Comparison of ENCODE assay signal across 1 cellular context in genomic region chr19:55176116-55176515, GRCh38.
TF ChIP-seq lines count a peak whose summit lies in the region.

No MANE protein-coding gene starts in this region.

TF ChIP-seq in GM12878, 131 proteins besides CTCF, POLR2A, EP300 and RAD21:
- TF ChIP-seq MLLT1 (IDR thresholded peaks at IDR 0.05) (peak; percentile 94), SRF (IDR thresholded peaks at IDR 0.05; ENCODE audit: low read depth in 2 of 2, low read length in 2 of 2) (peak in 1 of 2 experiments; percentile 45; a peak in 1 of 4 replicates), NFXL1 (IDR thresholded peaks at IDR 0.05; ENCODE audit: borderline replicate concordance) (no peak)
